Comparison of ENCODE assay signal across 24 cellular contexts in genomic region chr13:45226024-45226423, GRCh38. TPM values are rescaled to one million over a fixed set of nuclear protein-coding genes. Genes with fewer than 3 reads are reported as not detected.
DNase-seq lines count a peak whose midpoint lies in the region; ATAC-seq and TF ChIP-seq lines count a peak whose summit lies in the region.
"Had no signal": no experiment of that assay in that cellular context is flagged by ENCODE, and none has a peak within 500 bp of the region (broad histone marks: within the 10 kb centered on the region; RNA-seq: fewer than 3 reads in every experiment).

No MANE protein-coding gene starts in this region.

- H3K79me2 ChIP-seq in SK-N-SH (ENCODE audit: insufficient read depth): peaks cover 14% of the 10 kb centered on the region; the same call in 1 of the 2 replicates

- no peaks in the 10 kb centered on the region for H3K27me3 ChIP-seq in SK-N-SH (ENCODE audit: insufficient read depth)
- no peaks in the 10 kb centered on the region for H3K27me3 ChIP-seq in right atrium auricular region
- H3K27me3 ChIP-seq: BLaER1 had no signal

- H3K27me3 Mint-ChIP-seq in activated naive CD8-positive, alpha-beta T cell treated with anti-CD3 and anti-CD28 coated beads, Interleukin-2, amount 50 U/mL, for 24 hours: no peaks in the 10 kb centered on the region
- no peaks in the 10 kb centered on the region for H3K27me3 Mint-ChIP-seq in activated naive CD8-positive, alpha-beta T cell treated with anti-CD3 and anti-CD28 coated beads for 36 hours
- H3K27me3 Mint-ChIP-seq in activated T-helper 17 cell treated with anti-CD3 and anti-CD28 coated beads, Interleukin-2, amount 50 U/mL, for 72 hours: no peaks in the 10 kb centered on the region
- H3K27me3 Mint-ChIP-seq: CD4-positive, CD25-positive, alpha-beta regulatory T cell had no signal

- TF ChIP-seq RAD21 in SK-N-SH (IDR thresholded peaks at IDR 0.05; ENCODE audit: low read length): no peak

- H3K9me2 ChIP-seq in SK-N-SH: no peaks in the 10 kb centered on the region

- peaks cover 8% of the 10 kb centered on the region for H3F3A ChIP-seq in SK-N-SH (replicated peaks; ENCODE audit: insufficient read depth)

- WGBS in SK-N-SH (ENCODE audit: low lambda C conversion rate): 91% methylated on average over 3 of the region's 3 CpGs

- no peaks in the 10 kb centered on the region for H4K20me1 ChIP-seq in SK-N-SH (ENCODE audit: insufficient read depth)

- no peak for TF ChIP-seq EP300 in SK-N-SH (IDR thresholded peaks at IDR 0.05; ENCODE audit: borderline replicate concordance in 1 of 2, low read depth in 1 of 2, low read length in 1 of 2)

- POLR2A ChIA-PET in HEK293 (lab: Yijun Ruan, JAX): no interaction called here
- POLR2A ChIA-PET in SK-N-SH (lab: Yijun Ruan, JAX): no interaction called here

- H3K4me3 ChIP-seq in HEK293 (ENCODE audit: low read depth, low read length) (no peak overlapping the region), SK-N-SH (ENCODE audit: low read depth in 2 of 2, low read length in 1 of 2) (no peak overlapping the region), right atrium auricular region (no peak overlapping the region)
- H3K4me3 ChIP-seq: BLaER1 had no signal

- peaks cover 5% of the 10 kb centered on the region for H3K36me3 Mint-ChIP-seq in activated naive CD8-positive, alpha-beta T cell treated with anti-CD3 and anti-CD28 coated beads, Interleukin-2, amount 50 U/mL, for 24 hours (ENCODE audit: low read depth)
- H3K36me3 Mint-ChIP-seq in activated naive CD8-positive, alpha-beta T cell treated with anti-CD3 and anti-CD28 coated beads for 36 hours: peaks cover 24% of the 10 kb centered on the region
- H3K36me3 Mint-ChIP-seq in activated T-helper 17 cell treated with anti-CD3 and anti-CD28 coated beads, Interleukin-2, amount 50 U/mL, for 72 hours (ENCODE audit: low read depth): peaks cover 5% of the 10 kb centered on the region

- no peak overlapping the region for H2AFZ ChIP-seq in SK-N-SH (ENCODE audit: low read depth)

- no peak overlapping the region for H3K4me2 ChIP-seq in SK-N-SH
- H3K4me2 ChIP-seq: BLaER1 had no signal

- H3K9me3 Mint-ChIP-seq in activated naive CD8-positive, alpha-beta T cell treated with anti-CD3 and anti-CD28 coated beads, Interleukin-2, amount 50 U/mL, for 24 hours: no peaks in the 10 kb centered on the region
- no peaks in the 10 kb centered on the region for H3K9me3 Mint-ChIP-seq in activated naive CD8-positive, alpha-beta T cell treated with anti-CD3 and anti-CD28 coated beads for 36 hours
- H3K9me3 Mint-ChIP-seq in activated T-helper 17 cell treated with anti-CD3 and anti-CD28 coated beads, Interleukin-2, amount 50 U/mL, for 72 hours: no peaks in the 10 kb centered on the region
- H3K9me3 Mint-ChIP-seq: CD4-positive, CD25-positive, alpha-beta regulatory T cell had no signal

- H3K36me3 ChIP-seq in HEK293 (ENCODE audit: control insufficient read depth in 2 of 2, insufficient read depth in 1 of 2, low read length in 2 of 2) (no peaks in the 10 kb centered on the region), SK-N-SH (replicated peaks in 1 of 2; ENCODE audit: control insufficient read depth in 1 of 2, insufficient read depth in 2 of 2, low read length in 1 of 2) (peaks cover 0 to 3% of the 10 kb centered on the region in 2 experiments), right atrium auricular region (no peaks in the 10 kb centered on the region)

- H3K27ac Mint-ChIP-seq in activated naive CD8-positive, alpha-beta T cell treated with anti-CD3 and anti-CD28 coated beads, Interleukin-2, amount 50 U/mL, for 24 hours: no peak overlapping the region
- no peak overlapping the region for H3K27ac Mint-ChIP-seq in activated naive CD8-positive, alpha-beta T cell treated with anti-CD3 and anti-CD28 coated beads for 36 hours
- H3K27ac Mint-ChIP-seq in activated T-helper 17 cell treated with anti-CD3 and anti-CD28 coated beads, Interleukin-2, amount 50 U/mL, for 72 hours: peak overlapping the region; percentile 38
- H3K27ac Mint-ChIP-seq: CD4-positive, CD25-positive, alpha-beta regulatory T cell had no signal

- no peaks in the 10 kb centered on the region for H3K9me3 ChIP-seq in HEK293 (ENCODE audit: control insufficient read depth, insufficient read depth, low read depth, low read length)
- no peaks in the 10 kb centered on the region for H3K9me3 ChIP-seq in SK-N-SH
- H3K9me3 ChIP-seq in right atrium auricular region: no peaks in the 10 kb centered on the region
- H3K9me3 ChIP-seq: BLaER1 had no signal

- H3K4me1 Mint-ChIP-seq in activated naive CD8-positive, alpha-beta T cell treated with anti-CD3 and anti-CD28 coated beads, Interleukin-2, amount 50 U/mL, for 24 hours: peaks cover 18% of the 10 kb centered on the region
- H3K4me1 Mint-ChIP-seq in activated naive CD8-positive, alpha-beta T cell treated with anti-CD3 and anti-CD28 coated beads for 36 hours: peaks cover 19% of the 10 kb centered on the region
- no peaks in the 10 kb centered on the region for H3K4me1 Mint-ChIP-seq in activated T-helper 17 cell treated with anti-CD3 and anti-CD28 coated beads, Interleukin-2, amount 50 U/mL, for 72 hours

- peak; percentile 33 for ATAC-seq in activated naive CD8-positive, alpha-beta T cell treated with anti-CD3 and anti-CD28 coated beads, Interleukin-2, amount 50 U/mL, for 24 hours
- ATAC-seq in activated T-helper 17 cell treated with anti-CD3 and anti-CD28 coated beads, Interleukin-2, amount 50 U/mL, for 72 hours (replicated peaks): no peak

- no peak for DNase-seq in activated naive CD8-positive, alpha-beta T cell treated with anti-CD3 and anti-CD28 coated beads, Interleukin-2, amount 50 U/mL, for 24 hours
- no peak for DNase-seq in activated naive CD8-positive, alpha-beta T cell treated with anti-CD3 and anti-CD28 coated beads for 36 hours
- DNase-seq in SK-N-SH (no peak), right atrium auricular region (ENCODE audit: low spot score) (no peak), NCI-H2029 treated with DMSO at 0.1 percent for 48 hours (lab: John Stamatoyannopoulos, UW) (no peak)
- DNase-seq: CD4-positive, CD25-positive, alpha-beta regulatory T cell; DMS153; DND-41; GOT3; HCEC 1CT; Karpas-422; NCI-H1105 treated with DMSO at 0.1 percent for 48 hours; NCI-H146; NCI-H1930; NCI-H446; NCI-H524 treated with DMSO at 0.1 percent for 48 hours; NCI-H774; NK-92 treated with Interleukin-12 subunit alpha and Interleukin-12 subunit beta, amount 100 ng/mL, for 24 hours; Right ventricle myocardium superior; RPMI8226 had no signal

- no peaks in the 10 kb centered on the region for H3K4me1 ChIP-seq in HEK293 (ENCODE audit: control insufficient read depth, insufficient read depth, low read length)
- H3K4me1 ChIP-seq in SK-N-SH (ENCODE audit: control insufficient read depth in 1 of 2, insufficient read depth in 2 of 2, low read depth in 1 of 2, low read length in 1 of 2): peaks cover 0 to 15% of the 10 kb centered on the region in 2 experiments; a peak in 2 of 4 replicates
- H3K4me1 ChIP-seq in right atrium auricular region: no peaks in the 10 kb centered on the region
- H3K4me1 ChIP-seq: BLaER1 had no signal

- H3K4me3 Mint-ChIP-seq in activated naive CD8-positive, alpha-beta T cell treated with anti-CD3 and anti-CD28 coated beads, Interleukin-2, amount 50 U/mL, for 24 hours: no peak overlapping the region
- H3K4me3 Mint-ChIP-seq in activated naive CD8-positive, alpha-beta T cell treated with anti-CD3 and anti-CD28 coated beads for 36 hours: no peak overlapping the region
- H3K4me3 Mint-ChIP-seq in activated T-helper 17 cell treated with anti-CD3 and anti-CD28 coated beads, Interleukin-2, amount 50 U/mL, for 72 hours: no peak overlapping the region
- H3K4me3 Mint-ChIP-seq: CD4-positive, CD25-positive, alpha-beta regulatory T cell had no signal

- H3K27ac ChIP-seq in HEK293 (ENCODE audit: extremely low read depth, low read depth, low read length) (no peak overlapping the region), SK-N-SH (ENCODE audit: low read depth in 2 of 2, low read length in 1 of 2) (no peak overlapping the region), right atrium auricular region (no peak overlapping the region)
- H3K27ac ChIP-seq: BLaER1 had no signal

- CTCF ChIA-PET in HEK293 (lab: Yijun Ruan, JAX): interaction anchor here (1.7 kb wide), 1 partner anchor 16 kb away, joined by 3 read pairs; no protein-coding TSS in a partner anchor
- CTCF ChIA-PET in SK-N-SH (lab: Yijun Ruan, JAX): no interaction called here

- no peak for TF ChIP-seq CTCF in HEK293 (tag by site-specific recombination; IDR thresholded peaks at IDR 0.05)
- no peak for TF ChIP-seq CTCF in SK-N-SH (IDR thresholded peaks at IDR 0.05)
- no peak for TF ChIP-seq CTCF in right atrium auricular region (IDR thresholded peaks at IDR 0.05)

- H3K9ac ChIP-seq in SK-N-SH: no peak overlapping the region
- H3K9ac ChIP-seq: BLaER1 had no signal

TF ChIP-seq in SK-N-SH, 30 proteins besides CTCF, POLR2A, EP300 and RAD21:
- TF ChIP-seq FOXM1 (IDR thresholded peaks at IDR 0.05; ENCODE audit: low read depth) (no peak), POLR2AphosphoS5 (IDR thresholded peaks at IDR 0.05; ENCODE audit: low read depth, low read length) (no peak), MXI1 (IDR thresholded peaks at IDR 0.05; ENCODE audit: low read depth, low read length) (no peak), CHD2 (IDR thresholded peaks at IDR 0.05; ENCODE audit: low read length, partially characterized antibody) (no peak), SIN3A (IDR thresholded peaks at IDR 0.05; ENCODE audit: borderline replicate concordance, low read depth, low read length) (no peak), MEF2A (IDR thresholded peaks at IDR 0.05; ENCODE audit: borderline replicate concordance, low read depth) (no peak), RFX5 (IDR thresholded peaks at IDR 0.05; ENCODE audit: low read length) (no peak), FOXJ3 (CRISPR knock-in tag; IDR thresholded peaks at IDR 0.05) (no peak)

RNA-seq across cellular contexts. Expression of gene KCTD4, which starts 25.2 kb away (rescaled TPM):
- not detected for total RNA-seq in activated naive CD8-positive, alpha-beta T cell treated with anti-CD3 and anti-CD28 coated beads for 36 hours
- not detected for total RNA-seq in activated T-helper 17 cell treated with anti-CD3 and anti-CD28 coated beads, Interleukin-2, amount 50 U/mL, for 72 hours
- polyA plus RNA-seq in SK-N-SH (2012; rRNA removed): 0.56 and 1.3 TPM in 2 replicates
- 1.2 and 1.7 TPM in 2 replicates for polyA plus RNA-seq in SK-N-SH (2012; cell fraction: cytosol; rRNA removed)
- 1.2 and 1.4 TPM in 2 replicates for polyA plus RNA-seq in SK-N-SH (2012; cell fraction: nucleus; rRNA removed)
- total RNA-seq in right atrium auricular region: under 1 TPM in 1 of 2 donors, not detected in 1; 0.16 TPM
- total RNA-seq: CD4-positive, CD25-positive, alpha-beta regulatory T cell; HT-29; Right ventricle myocardium superior had no signal
